In the genomic region with DNA sequence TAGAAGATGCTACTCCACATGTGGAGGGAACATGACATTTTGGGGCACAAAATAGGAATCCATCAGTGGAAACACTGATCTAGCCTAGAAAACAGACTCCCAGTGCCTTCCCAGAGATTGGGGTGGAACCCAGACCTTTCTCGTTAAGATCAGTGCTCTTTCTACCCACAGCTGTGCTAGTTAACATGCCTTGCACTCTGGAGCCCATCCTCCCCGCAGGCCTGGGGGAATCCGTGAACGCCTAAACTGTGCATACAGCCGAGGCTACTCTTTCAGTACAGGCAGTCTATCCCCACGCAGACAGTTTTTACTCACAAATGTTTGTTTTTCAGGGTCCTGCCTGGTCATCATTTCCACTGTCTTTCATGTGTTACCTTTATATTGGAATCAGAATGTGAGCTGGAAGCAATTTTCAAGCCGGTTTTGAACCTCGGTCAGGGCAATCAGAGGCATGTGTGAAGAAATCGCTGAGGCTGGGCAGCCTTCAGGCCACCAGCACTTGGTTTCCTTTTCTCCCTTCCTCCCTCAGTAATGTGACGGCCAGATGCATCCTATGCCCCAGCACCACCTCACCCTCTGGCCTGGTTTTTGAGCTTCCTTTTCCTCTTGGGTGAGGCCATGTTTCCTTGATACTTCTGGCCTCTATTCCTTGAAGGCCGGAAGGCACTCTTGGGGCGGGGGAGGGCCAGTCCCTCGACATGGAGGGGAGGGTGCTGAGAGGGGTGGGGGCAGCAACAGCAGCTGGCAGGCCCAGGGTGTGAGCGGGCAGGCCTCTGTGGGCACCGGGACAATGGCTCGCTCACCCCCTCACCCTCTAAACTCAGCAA, we compare ENCODE assay signal across 14 cellular contexts.
DNase-seq lines count a peak whose midpoint lies in the region; ATAC-seq, FAIRE-seq and TF ChIP-seq lines count a peak whose summit lies in the region.
"Had no signal": no experiment of that assay in that cellular context is flagged by ENCODE, and none has a peak within 500 bp of the region (broad histone marks: within the 10 kb centered on the region; RNA-seq: fewer than 3 reads in every experiment).

No MANE protein-coding gene starts in this region.

- H3K9me1 ChIP-seq in K562 (ENCODE audit: control insufficient read depth, insufficient read depth, low read length), result no peaks in the 10 kb centered on the region

- WGBS in K562 (ENCODE audit: insufficient coverage, low coverage, missing lambda C conversion rate), result 2% methylated on average over 14 of the region's 16 CpGs
- WGBS in psoas muscle, 3 donors, result 63 to 66% (median 66%) methylated on average over 16 of the region's 16 CpGs

- no peak overlapping the region for H3K4me2 ChIP-seq in K562 (ENCODE audit: insufficient read depth, low read length)

- BruUV-seq in K562 (replicated peaks; lab: Mats Ljungman, UMichigan), result no TSS peak

- peaks cover 4% of the 10 kb centered on the region for H3K4me1 Mint-ChIP-seq in activated T-helper 17 cell treated with anti-CD3 and anti-CD28 coated beads, Interleukin-2, amount 50 U/mL, for 72 hours
- peaks cover 3% of the 10 kb centered on the region for H3K4me1 Mint-ChIP-seq in progenitor cell of endocrine pancreas (ENCODE audit: low read depth)

- 0 out of 4 replicates have a peak overlapping the region, but pooled peaks of 1 of the 2 experiments have one; percentile 14 for H3K9ac ChIP-seq in K562 (ENCODE audit: insufficient read depth in 1 of 2, low read depth in 2 of 2, low read length in 2 of 2)

- POLR2A ChIA-PET in K562 (lab: Yijun Ruan, JAX), result interaction anchor here (0.6 to 1.1 kb wide), 3 partner anchors 9 to 46 kb away, joined by 3 to 5 read pairs (median 3); no protein-coding TSS in a partner anchor

- H2AFZ ChIP-seq in K562 (ENCODE audit: low read depth, low read length), result no peak overlapping the region

- intact Hi-C loops in K562 (cut with micrococcal nuclease) (no loop called here), left ventricle myocardium superior (cut with micrococcal nuclease) (no loop called here), psoas muscle (cut with DNase I) (loop anchor here (2.0 to 5.0 kb wide), 2 partner anchors 81 to 196 kb away; no protein-coding TSS in a partner anchor)

- no peak for TF ChIP-seq POLR2A in K562 (conservative IDR thresholded peaks at IDR 0.05)

- in situ Hi-C loops in K562 (cut with MboI), result no loop called here

- H3K4me3 ChIP-seq in K562 (no peak overlapping the region), psoas muscle (peak overlapping the region; percentile 9)
- H3K4me3 ChIP-seq: testis had no signal

- no peaks in the 10 kb centered on the region for H3K9me3 Mint-ChIP-seq in activated T-helper 17 cell treated with anti-CD3 and anti-CD28 coated beads, Interleukin-2, amount 50 U/mL, for 72 hours
- H3K9me3 Mint-ChIP-seq in progenitor cell of endocrine pancreas (ENCODE audit: low read depth), result no peaks in the 10 kb centered on the region
- H3K9me3 Mint-ChIP-seq: activated CD4-positive, alpha-beta T cell treated with anti-CD3 and anti-CD28 coated beads, Interleukin-2, amount 10 ng/mL, durations not matched to agents 7 days and 5 days; effector memory CD8-positive, alpha-beta T cell; nephron progenitor cell had no signal

- H3K4me3 Mint-ChIP-seq in activated T-helper 17 cell treated with anti-CD3 and anti-CD28 coated beads, Interleukin-2, amount 50 U/mL, for 72 hours, result no peak overlapping the region
- H3K4me3 Mint-ChIP-seq in progenitor cell of endocrine pancreas (ENCODE audit: low read depth), result no peak overlapping the region
- H3K4me3 Mint-ChIP-seq: activated CD4-positive, alpha-beta T cell treated with anti-CD3 and anti-CD28 coated beads, Interleukin-2, amount 10 ng/mL, durations not matched to agents 7 days and 5 days; nephron progenitor cell had no signal

- H3K27me3 ChIP-seq in K562 (ENCODE audit: control insufficient read depth in 2 of 2, insufficient read depth in 2 of 2, low read length in 2 of 2) (peaks cover 0 to 6% of the 10 kb centered on the region in 2 experiments; a peak in 2 of 5 replicates), psoas muscle (ENCODE audit: insufficient read depth in 3 of 3, low read length in 2 of 3) (no peaks in the 10 kb centered on the region)
- H3K27me3 ChIP-seq: testis had no signal

- CTCF ChIA-PET in K562 (lab: Yijun Ruan, JAX; ENCODE audit: low intra/inter-chr PET ratio), result interaction anchor here (3.6 kb wide), 1 partner anchor 128 kb away, joined by 28 read pairs; no protein-coding TSS in a partner anchor

- TF ChIP-seq EP300 in K562 (IDR thresholded peaks at IDR 0.05; ENCODE audit: low read length), result no peak

- H3K36me3 Mint-ChIP-seq in activated T-helper 17 cell treated with anti-CD3 and anti-CD28 coated beads, Interleukin-2, amount 50 U/mL, for 72 hours (ENCODE audit: low read depth), result no peaks in the 10 kb centered on the region
- no peaks in the 10 kb centered on the region for H3K36me3 Mint-ChIP-seq in progenitor cell of endocrine pancreas (ENCODE audit: insufficient read depth)

- TF ChIP-seq RAD21 in K562 (CRISPR knock-in tag; conservative IDR thresholded peaks at IDR 0.05 in 1 of 2, IDR thresholded peaks at IDR 0.05 in 1 of 2), result no peak

- no peak overlapping the region for H3K27ac Mint-ChIP-seq in activated T-helper 17 cell treated with anti-CD3 and anti-CD28 coated beads, Interleukin-2, amount 50 U/mL, for 72 hours
- no peak overlapping the region for H3K27ac Mint-ChIP-seq in progenitor cell of endocrine pancreas
- H3K27ac Mint-ChIP-seq: activated CD4-positive, alpha-beta T cell treated with anti-CD3 and anti-CD28 coated beads, Interleukin-2, amount 10 ng/mL, durations not matched to agents 7 days and 5 days; nephron progenitor cell had no signal

- H3K9me3 ChIP-seq in K562 (replicated peaks; ENCODE audit: control insufficient read depth, insufficient read depth, low read depth, low read length), result no peaks in the 10 kb centered on the region
- H3K9me3 ChIP-seq in psoas muscle, result no peaks in the 10 kb centered on the region
- H3K9me3 ChIP-seq: testis had no signal

- H3K36me3 ChIP-seq in K562 (ENCODE audit: control insufficient read depth, insufficient read depth, low read length) (no peaks in the 10 kb centered on the region), psoas muscle (ENCODE audit: insufficient read depth in 1 of 2, low read depth in 1 of 2) (no peaks in the 10 kb centered on the region)

- TF ChIP-seq CTCF in K562 (IDR thresholded peaks at IDR 0.05 in 2 of 3, conservative IDR thresholded peaks at IDR 0.05 in 1 of 3; ENCODE audit: insufficient read depth in 2 of 3, low read depth in 1 of 3, low read length in 3 of 3), result no peak
- TF ChIP-seq CTCF in psoas muscle (IDR thresholded peaks at IDR 0.05), result no peak
- TF ChIP-seq CTCF in progenitor cell of endocrine pancreas (IDR thresholded peaks at IDR 0.05; ENCODE audit: unreplicated experiment), result no peak

- H3K27me3 Mint-ChIP-seq in activated T-helper 17 cell treated with anti-CD3 and anti-CD28 coated beads, Interleukin-2, amount 50 U/mL, for 72 hours, result no peaks in the 10 kb centered on the region
- no peaks in the 10 kb centered on the region for H3K27me3 Mint-ChIP-seq in progenitor cell of endocrine pancreas
- H3K27me3 Mint-ChIP-seq: activated CD4-positive, alpha-beta T cell treated with anti-CD3 and anti-CD28 coated beads, Interleukin-2, amount 10 ng/mL, durations not matched to agents 7 days and 5 days had no signal

- no peaks in the 10 kb centered on the region for H4K20me1 ChIP-seq in K562 (replicated peaks; ENCODE audit: control insufficient read depth, insufficient read depth, low read length)

- H3K4me1 ChIP-seq in K562 (replicated peaks in 1 of 2; ENCODE audit: control insufficient read depth in 2 of 2, insufficient read depth in 2 of 2, low read length in 2 of 2), result no peaks in the 10 kb centered on the region
- H3K4me1 ChIP-seq in psoas muscle, result peaks cover 45% of the 10 kb centered on the region

- no peak for FAIRE-seq in K562 (lab: Jason Lieb, UNC)

- DNase-seq in GDM1 (lab: John Stamatoyannopoulos, UW) (peak; percentile 75), K562 (ENCODE audit: extremely low read depth in 1 of 4, low spot score in 3 of 4) (no peak), left ventricle myocardium superior (no peak), psoas muscle (no peak), progenitor cell of endocrine pancreas (ENCODE audit: low spot score, unreplicated experiment) (no peak)
- no peak for DNase-seq in activated naive CD4-positive, alpha-beta T cell (lab: John Stamatoyannopoulos, UW)
- DNase-seq: activated CD4-positive, alpha-beta T cell treated with anti-CD3 and anti-CD28 coated beads, Interleukin-2, amount 10 ng/mL, durations not matched to agents 7 days and 5 days; effector memory CD8-positive, alpha-beta T cell; NCI-H1694 treated with DMSO at 0.1 percent for 48 hours; NCI-H774; nephron progenitor cell; testis had no signal

- ATAC-seq in K562 (0 out of 3 replicates have a peak, but pooled peaks have one; percentile 11), left ventricle myocardium superior (peak; percentile 70), psoas muscle (peak in 3 of 4 donors; percentile 9 to 24 (median 15)), HG03460 (IDR thresholded peaks at IDR 0.05; ENCODE audit: unreplicated experiment) (no peak)
- ATAC-seq in activated T-helper 17 cell treated with anti-CD3 and anti-CD28 coated beads, Interleukin-2, amount 50 U/mL, for 72 hours (replicated peaks), result no peak
- ATAC-seq: effector memory CD8-positive, alpha-beta T cell had no signal

- H3K79me2 ChIP-seq in K562 (ENCODE audit: control insufficient read depth, insufficient read depth, low read length), result no peaks in the 10 kb centered on the region

- no peak overlapping the region for H3K27ac ChIP-seq in K562 (ENCODE audit: extremely low read depth, low read depth, low read length)
- peak overlapping the region; percentile 30 for H3K27ac ChIP-seq in psoas muscle

TF ChIP-seq in K562, 482 proteins besides CTCF, POLR2A, EP300 and RAD21 (continues in another document):
- TF ChIP-seq NFXL1 (CRISPR knock-in tag; IDR thresholded peaks at IDR 0.05), result no peak

Comparison
In these comparisons a context has a peak if more than half of its experiments do, and no peak if none do; other contexts are left out.
1. ATAC-seq: peak in K562 (single experiment), left ventricle myocardium superior (single experiment) and psoas muscle (3 of 4); none in HG03460 (single experiment) and activated T-helper 17 cell treated with anti-CD3 and anti-CD28 coated beads, Interleukin-2, amount 50 U/mL, for 72 hours (single experiment).
2. intact Hi-C loops: an anchor here in psoas muscle (2.0 to 5.0 kb wide); none called in K562 and left ventricle myocardium superior.